Comparison of ENCODE assay signal across 1 cellular context in genomic region chr1:33055210-33055991, GRCh38.
TF ChIP-seq lines count a peak whose summit lies in the region.

No MANE protein-coding gene starts in this region.

TF ChIP-seq in IMR-90, 13 proteins besides CTCF, POLR2A, EP300 and RAD21 (continued from another document):
- peak; percentile 87 for TF ChIP-seq SMC3 (IDR thresholded peaks at IDR 0.05; ENCODE audit: low read depth, low read length)
- TF ChIP-seq RFX5 (IDR thresholded peaks at IDR 0.05; ENCODE audit: low read depth, low read length): no peak
- no peak for TF ChIP-seq BHLHE40 (IDR thresholded peaks at IDR 0.05; ENCODE audit: low read depth, low read length)
- TF ChIP-seq MAZ (IDR thresholded peaks at IDR 0.05; ENCODE audit: borderline replicate concordance, low read depth, low read length): peak; percentile 48; the same call in 1 of the 2 replicates
- TF ChIP-seq, protein P1, sequence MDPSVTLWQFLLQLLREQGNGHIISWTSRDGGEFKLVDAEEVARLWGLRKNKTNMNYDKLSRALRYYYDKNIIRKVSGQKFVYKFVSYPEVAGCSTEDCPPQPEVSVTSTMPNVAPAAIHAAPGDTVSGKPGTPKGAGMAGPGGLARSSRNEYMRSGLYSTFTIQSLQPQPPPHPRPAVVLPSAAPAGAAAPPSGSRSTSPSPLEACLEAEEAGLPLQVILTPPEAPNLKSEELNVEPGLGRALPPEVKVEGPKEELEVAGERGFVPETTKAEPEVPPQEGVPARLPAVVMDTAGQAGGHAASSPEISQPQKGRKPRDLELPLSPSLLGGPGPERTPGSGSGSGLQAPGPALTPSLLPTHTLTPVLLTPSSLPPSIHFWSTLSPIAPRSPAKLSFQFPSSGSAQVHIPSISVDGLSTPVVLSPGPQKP (IDR thresholded peaks at IDR 0.05; ENCODE audit: borderline replicate concordance, low read depth, low read length): no peak
- TF ChIP-seq RCOR1 (IDR thresholded peaks at IDR 0.05; ENCODE audit: insufficient replicate concordance, low read length): peak; percentile 14
